In genomic region chr3:82382831-82383230, GRCh38 we compare ENCODE assay signal across 8 cellular contexts.
"Had no signal": no experiment of that assay in that cellular context is flagged by ENCODE, and none has a peak within 500 bp of the region (broad histone marks: within the 10 kb centered on the region; RNA-seq: fewer than 3 reads in every experiment).

No MANE protein-coding gene starts in this region.

- H3K27ac ChIP-seq: GM23248 had no signal

- H3K4me1 ChIP-seq: HAP-1 had no signal

- H3K9me3 ChIP-seq: HAP-1 had no signal

- H3K36me3 ChIP-seq: HAP-1 had no signal

- H3K4me3 ChIP-seq: GM23248, GM23338, HAP-1 had no signal

- DNase-seq: GM23248, GOT3, H7, H9, HCEC 1CT, HFFc6 had no signal
